19 cellular contexts compared by ENCODE assay signal in the genomic region with DNA sequence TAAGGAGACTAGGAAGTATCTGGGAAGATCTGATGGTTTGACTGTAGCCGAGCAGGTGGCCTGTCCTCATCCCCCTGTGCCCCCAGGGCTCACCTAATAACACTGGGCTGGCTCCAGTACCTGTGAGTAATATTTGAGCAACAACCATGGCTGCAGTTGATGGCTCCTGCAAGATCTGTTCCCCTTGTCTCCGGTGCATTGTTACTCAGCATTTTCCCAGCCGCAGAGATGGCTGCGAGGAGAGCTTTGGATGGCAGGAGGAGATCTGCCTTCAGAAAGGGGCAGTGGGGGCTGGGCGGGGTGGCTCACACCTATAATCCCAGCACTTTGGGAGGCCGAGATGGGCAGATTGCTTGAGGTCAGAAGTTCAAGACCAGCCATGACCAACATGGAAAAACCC. TPM values are rescaled to one million over a fixed set of nuclear protein-coding genes. Genes with fewer than 3 reads are reported as not detected.
DNase-seq lines count a peak whose midpoint lies in the region; ATAC-seq and TF ChIP-seq lines count a peak whose summit lies in the region.
"Had no signal": no experiment of that assay in that cellular context is flagged by ENCODE, and none has a peak within 500 bp of the region (broad histone marks: within the 10 kb centered on the region; RNA-seq: fewer than 3 reads in every experiment).

No MANE protein-coding gene starts in this region.

- no peak overlapping the region for H2BK12ac ChIP-seq in neuronal stem cell (ENCODE audit: low read length)

- H3K27ac ChIP-seq in Panc1 (ENCODE audit: low read length) = peak overlapping the region; percentile 49
- H3K27ac ChIP-seq in epithelial cell of prostate = peak overlapping the region; percentile 71
- H3K27ac ChIP-seq in neuronal stem cell (replicated peaks; ENCODE audit: low read length) = no peak overlapping the region

- CTCF ChIA-PET in Panc1 (lab: Charles Lee) = no interaction called here

- peak; percentile 42 for DNase-seq in EH (ENCODE audit: low read depth)
- no peak for DNase-seq in Panc1 (ENCODE audit: low read depth, low spot score)
- DNase-seq in epithelial cell of prostate (ENCODE audit: low read depth, low spot score) = peak; percentile 48
- DNase-seq in neuronal stem cell (ENCODE audit: low spot score) = no peak
- DNase-seq in anterior cingulate cortex (lab: John Stamatoyannopoulos, UW) = no peak
- no peak for DNase-seq in BE2C
- DNase-seq in left colon = no peak
- DNase-seq: activated CD4-positive, CD25-positive, alpha-beta regulatory T cell treated with anti-CD3 and anti-CD28 coated beads, Interleukin-2, amount 50 U/mL, for 72 hours; activated CD8-positive, alpha-beta memory T cell treated with anti-CD3 and anti-CD28 coated beads, Interleukin-2, amount 50 U/mL, for 4 hours; activated gamma-delta T cell treated with Interleukin-2 at 50 U/mL for 16 hours; dermis blood vessel endothelial cell; NCI-H187 treated with DMSO at 0.1 percent for 48 hours; NCI-H524; psoas muscle; stimulated activated naive CD8-positive, alpha-beta T cell treated with anti-CD3 and anti-CD28 coated beads, Interleukin-15, amount 100 ng/mL, for 72 hours; T-helper 17 cell had no signal

- no peak overlapping the region for H2AFZ ChIP-seq in neuronal stem cell (ENCODE audit: low read length)

- H3K9me3 ChIP-seq in Panc1 (ENCODE audit: control insufficient read depth, insufficient read depth, low read depth, low read length) = no peaks in the 10 kb centered on the region
- no peaks in the 10 kb centered on the region for H3K9me3 ChIP-seq in neuronal stem cell (replicated peaks in 1 of 2; ENCODE audit: control insufficient read depth in 2 of 2, insufficient read depth in 1 of 2, low read depth in 1 of 2, low read length in 2 of 2)
- H3K9me3 ChIP-seq in BE2C = no peaks in the 10 kb centered on the region
- H3K9me3 ChIP-seq: ascending aorta, psoas muscle had no signal

- no TSS peak for BruUV-seq in Panc1 (replicated peaks; lab: Mats Ljungman, UMichigan)

- no peak overlapping the region for H3K4ac ChIP-seq in neuronal stem cell (ENCODE audit: low read length)

- POLR2A ChIA-PET in Panc1 (lab: Charles Lee) = no interaction called here

- H3K36me3 ChIP-seq in Panc1 (ENCODE audit: control insufficient read depth, insufficient read depth, low read length) (no peaks in the 10 kb centered on the region), neuronal stem cell (replicated peaks in 1 of 2; ENCODE audit: control insufficient read depth in 2 of 2, insufficient read depth in 2 of 2, low read length in 2 of 2) (no peaks in the 10 kb centered on the region), BE2C (no peaks in the 10 kb centered on the region)
- H3K36me3 ChIP-seq: ascending aorta had no signal

- no peak for ATAC-seq in Panc1
- ATAC-seq in HG03565 (IDR thresholded peaks at IDR 0.05; ENCODE audit: unreplicated experiment) = no peak
- no peak for ATAC-seq in left colon
- ATAC-seq: left lobe of liver; psoas muscle; stimulated activated naive CD8-positive, alpha-beta T cell treated with anti-CD3 and anti-CD28 coated beads, Interleukin-15, amount 100 ng/mL, for 72 hours; T-helper 17 cell had no signal

- TF ChIP-seq CTCF in Panc1 (IDR thresholded peaks at IDR 0.05) (no peak), BE2C (IDR thresholded peaks at IDR 0.05; ENCODE audit: low read depth, low read length) (no peak)

- in situ Hi-C loops in Panc1 (cut with HindIII; ENCODE audit: low pct_unique_long_range_greater_than_20kb, low sequenced_read_pairs) = no loop called here

- no peak overlapping the region for H2BK5ac ChIP-seq in neuronal stem cell (ENCODE audit: low read length)

- peaks cover 8% of the 10 kb centered on the region for H3K79me1 ChIP-seq in neuronal stem cell (ENCODE audit: low read depth, low read length)

- no CpG with 5 or more reads among the region's 6 CpGs for WGBS in neuronal stem cell (ENCODE audit: extremely low coverage in 2 of 2, insufficient read length in 2 of 2, insufficient replicate concordance in 1 of 2), 2 donors

- H3K18ac ChIP-seq in neuronal stem cell (ENCODE audit: low read length) = peak overlapping the region; percentile 78

- no peak overlapping the region for H2AK5ac ChIP-seq in neuronal stem cell (ENCODE audit: low read depth, low read length)

- no peak overlapping the region for H3K4me3 ChIP-seq in Panc1 (ENCODE audit: low read depth in 2 of 2, low read length in 2 of 2)
- no peak overlapping the region for H3K4me3 ChIP-seq in neuronal stem cell (ENCODE audit: low read length in 2 of 2)
- no peak overlapping the region for H3K4me3 ChIP-seq in BE2C (ENCODE audit: low read depth, low read length)
- H3K4me3 ChIP-seq: ascending aorta, psoas muscle had no signal

- no peak overlapping the region for H4K91ac ChIP-seq in neuronal stem cell (ENCODE audit: low read depth, low read length, poor library complexity)

- intact Hi-C loops in Panc1 (cut with micrococcal nuclease; ENCODE audit: unreplicated experiment) (no loop called here), left colon (cut with DNase I, micrococcal nuclease) (no loop called here)

- H3K4me1 ChIP-seq in Panc1 (ENCODE audit: control insufficient read depth, insufficient read depth, low read length) (peaks cover 55% of the 10 kb centered on the region), neuronal stem cell (ENCODE audit: control insufficient read depth in 2 of 2, insufficient read depth in 1 of 2, low read depth in 1 of 2, low read length in 2 of 2) (peaks cover 6 to 11% of the 10 kb centered on the region in 2 donors), BE2C (peaks cover 19% of the 10 kb centered on the region)
- H3K4me1 ChIP-seq: psoas muscle had no signal

- no peak overlapping the region for H3K4me2 ChIP-seq in neuronal stem cell (ENCODE audit: insufficient read depth, low read length, poor library complexity, severe bottlenecking)

- H2BK120ac ChIP-seq in neuronal stem cell (ENCODE audit: low read depth, low read length) = no peak overlapping the region

- peak overlapping the region; percentile 60 for H3K23ac ChIP-seq in neuronal stem cell (ENCODE audit: low read depth, low read length, poor library complexity)

- H3K27me3 ChIP-seq in Panc1 (ENCODE audit: control insufficient read depth, insufficient read depth, low read length) (no peaks in the 10 kb centered on the region), neuronal stem cell (ENCODE audit: control insufficient read depth in 3 of 3, insufficient read depth in 3 of 3, low read depth in 1 of 3, low read length in 3 of 3) (no peaks in the 10 kb centered on the region), BE2C (no peaks in the 10 kb centered on the region)
- H3K27me3 ChIP-seq: ascending aorta had no signal

- H4K8ac ChIP-seq in neuronal stem cell (ENCODE audit: low read depth, low read length) = no peak overlapping the region

- no peak overlapping the region for H3K14ac ChIP-seq in neuronal stem cell (ENCODE audit: low read length)

- H3K9ac ChIP-seq in neuronal stem cell (ENCODE audit: low read depth, low read length, poor library complexity) = peak overlapping the region; percentile 9

- H2BK15ac ChIP-seq in neuronal stem cell (ENCODE audit: low read length) = no peak overlapping the region

RNA-seq across cellular contexts. Expression of gene PTK7, which starts 39.3 kb away (rescaled TPM):
- total RNA-seq in Panc1 (2021; ENCODE audit: unreplicated experiment) = 240 TPM
- 281 TPM for polyA plus RNA-seq in Panc1 (2012; ENCODE audit: insufficient read length)
- 43.8 TPM for polyA plus RNA-seq in neuronal stem cell (2013, experiment 1 of 2)
- 43.3 TPM for polyA plus RNA-seq in neuronal stem cell (2013, experiment 2 of 2)
- polyA plus RNA-seq in BE2C (2012; ENCODE audit: insufficient read depth, insufficient read length, low read depth) = 147 TPM
- 1 to 10 TPM; 8.0 to 9.7 TPM for total RNA-seq in left colon

RNA-seq across cellular contexts. Expression of gene SRF, which starts 55.7 kb away (rescaled TPM):
- total RNA-seq in Panc1 (2021; ENCODE audit: unreplicated experiment) = 48.9 TPM
- polyA plus RNA-seq in Panc1 (2012; ENCODE audit: insufficient read length) = 60.8 TPM
- 33.8 TPM for polyA plus RNA-seq in neuronal stem cell (2013, experiment 1 of 2)
- polyA plus RNA-seq in neuronal stem cell (2013, experiment 2 of 2) = 33.2 TPM
- polyA plus RNA-seq in BE2C (2012; ENCODE audit: insufficient read depth, insufficient read length, low read depth) = 48.9 TPM
- total RNA-seq in left colon = 10 to 100 TPM; 22.8 to 30.1 TPM

RNA-seq across cellular contexts. Expression of gene KLC4, which starts 55.9 kb away (rescaled TPM):
- total RNA-seq in Panc1 (2021; ENCODE audit: unreplicated experiment) (22.6 TPM), left colon (100 to 1,000 TPM; 109 to 122 TPM)
- 21.8 TPM for polyA plus RNA-seq in Panc1 (2012; ENCODE audit: insufficient read length)
- 14.2 TPM for polyA plus RNA-seq in neuronal stem cell (2013, experiment 1 of 2)
- 14.7 TPM for polyA plus RNA-seq in neuronal stem cell (2013, experiment 2 of 2)
- polyA plus RNA-seq in BE2C (2012; ENCODE audit: insufficient read depth, insufficient read length, low read depth) = 42.9 TPM

RNA-seq across cellular contexts. Expression of gene MRPL2, which starts 56.1 kb away (rescaled TPM):
- total RNA-seq in Panc1 (2021; ENCODE audit: unreplicated experiment) = 65.6 TPM
- 99.3 TPM for polyA plus RNA-seq in Panc1 (2012; ENCODE audit: insufficient read length)
- 46.8 TPM for polyA plus RNA-seq in neuronal stem cell (2013, experiment 1 of 2)
- 50.0 TPM for polyA plus RNA-seq in neuronal stem cell (2013, experiment 2 of 2)
- 294 TPM for polyA plus RNA-seq in BE2C (2012; ENCODE audit: insufficient read depth, insufficient read length, low read depth)
- 10 to 100 TPM; 62.5 to 75.0 TPM for total RNA-seq in left colon

Comparison
In these comparisons a context has a peak if more than half of its experiments do, and no peak if none do; other contexts are left out.
1. DNase-seq: peak in EH (single experiment) and epithelial cell of prostate (single experiment); none in Panc1 (single experiment), neuronal stem cell (single experiment), anterior cingulate cortex (0 of 58), BE2C (single experiment) and left colon (0 of 2).
2. RNA of gene PTK7, which starts 39.3 kb away (total RNA-seq): 240 TPM in Panc1 (single experiment); 8.0 to 9.7 TPM in left colon; every median in the first group is over 10 times any median in the second.